Comparison of ENCODE assay signal across 9 cellular contexts in genomic region chr1:17545354-17545753, GRCh38. TPM values are rescaled to one million over a fixed set of nuclear protein-coding genes. Genes with fewer than 3 reads are reported as not detected.
DNase-seq lines count a peak whose midpoint lies in the region; ATAC-seq, FAIRE-seq and TF ChIP-seq lines count a peak whose summit lies in the region.
"Had no signal": no experiment of that assay in that cellular context is flagged by ENCODE, and none has a peak within 500 bp of the region (broad histone marks: within the 10 kb centered on the region; RNA-seq: fewer than 3 reads in every experiment).

No MANE protein-coding gene starts in this region.

- no peaks in the 10 kb centered on the region for H3K36me3 Mint-ChIP-seq in astrocyte (ENCODE audit: low read depth, unreplicated experiment)

- H3F3A ChIP-seq in GM23248 (ENCODE audit: insufficient read depth): peaks cover 12% of the 10 kb centered on the region

- H3K9me2 ChIP-seq in GM23248 (ENCODE audit: insufficient read depth): no peaks in the 10 kb centered on the region

- FAIRE-seq in astrocyte (lab: Jason Lieb, UNC): peak; percentile 93

- H3K4me2 ChIP-seq in GM23248 (ENCODE audit: unreplicated experiment): peak overlapping the region; percentile 60
- H3K4me2 ChIP-seq in astrocyte (ENCODE audit: low read length): peak overlapping the region; percentile 40

- H3K4me3 ChIP-seq in GM23248 (0 out of 2 replicates have a peak overlapping the region, but pooled peaks have one; percentile 24), astrocyte (ENCODE audit: insufficient read depth, low read depth, low read length) (no peak overlapping the region), heart left ventricle (no peak overlapping the region), skeletal muscle cell (ENCODE audit: low read depth, low read length) (no peak overlapping the region), MG63 (no peak overlapping the region)

- H3K27me3 Mint-ChIP-seq in astrocyte (ENCODE audit: low read depth, unreplicated experiment): no peaks in the 10 kb centered on the region

- intact Hi-C loops in heart left ventricle (cut with DNase I): no loop called here

- no peak for TF ChIP-seq POLR2A in heart left ventricle (IDR thresholded peaks at IDR 0.05)

- peaks cover 14% of the 10 kb centered on the region for H3K4me1 Mint-ChIP-seq in astrocyte (ENCODE audit: low read depth, unreplicated experiment)

- H3K79me2 ChIP-seq in GM23248 (ENCODE audit: insufficient read depth) (peaks cover 95% of the 10 kb centered on the region), astrocyte (ENCODE audit: insufficient read depth, low read length) (peaks cover 45% of the 10 kb centered on the region)

- H4K20me1 ChIP-seq in GM23248 (ENCODE audit: insufficient read depth): no peaks in the 10 kb centered on the region
- H4K20me1 ChIP-seq in astrocyte (ENCODE audit: insufficient read depth, low read length): peaks cover 46% of the 10 kb centered on the region

- in situ Hi-C loops in GM23248 (cut with MboI): no loop called here

- DNase-seq in GM23248 (peak; percentile 86), astrocyte (ENCODE audit: low read depth) (no peak), heart left ventricle (no peak), skeletal muscle cell (ENCODE audit: low read depth) (peak; percentile 39), MG63 (no peak), NCI-H2171 treated with DMSO at 0.1 percent for 48 hours (lab: John Stamatoyannopoulos, UW) (no peak), NCI-H524 (lab: John Stamatoyannopoulos, UW) (no peak), Ammon's horn (ENCODE audit: low spot score) (no peak)
- DNase-seq: DMS 273 treated with DMSO at 0.1 percent for 48 hours had no signal

- H3K4me3 Mint-ChIP-seq in astrocyte (ENCODE audit: unreplicated experiment): no peak overlapping the region

- H2AFZ ChIP-seq in GM23248: no peak overlapping the region
- no peak overlapping the region for H2AFZ ChIP-seq in astrocyte (ENCODE audit: low read depth, low read length)

- TF ChIP-seq CTCF in astrocyte (IDR thresholded peaks at IDR 0.05; ENCODE audit: insufficient read depth, low read depth, low read length): no peak
- TF ChIP-seq CTCF in heart left ventricle (IDR thresholded peaks at IDR 0.05): no peak

- peak overlapping the region; percentile 42; the same call in 1 of the 2 replicates for H3K9ac ChIP-seq in GM23248
- H3K9ac ChIP-seq in astrocyte (ENCODE audit: low read length): no peak overlapping the region

- H3K9me3 ChIP-seq in GM23248 (ENCODE audit: low read depth) (no peaks in the 10 kb centered on the region), astrocyte (ENCODE audit: insufficient read depth, low read depth, low read length) (no peaks in the 10 kb centered on the region), heart left ventricle (no peaks in the 10 kb centered on the region), MG63 (no peaks in the 10 kb centered on the region)

- H3K4me1 ChIP-seq in GM23248 (ENCODE audit: insufficient read depth) (peaks cover 18% of the 10 kb centered on the region), astrocyte (ENCODE audit: insufficient read depth, low read length) (peaks cover 30% of the 10 kb centered on the region), heart left ventricle (peaks cover 0 to 63% (median 24%) of the 10 kb centered on the region in 12 donors)

- peak overlapping the region; percentile 3 for H3K27ac Mint-ChIP-seq in astrocyte (ENCODE audit: unreplicated experiment)

- peaks cover 2% of the 10 kb centered on the region for H3K9me3 Mint-ChIP-seq in astrocyte (ENCODE audit: unreplicated experiment)

- peak in 3 of 4 donors; percentile 21 to 58 (median 45) for ATAC-seq in heart left ventricle

- WGBS in GM23248 (ENCODE audit: low coverage in 1 of 2, low lambda C conversion rate in 2 of 2, missing lambda C conversion rate in 2 of 2), 2 experiments: 2 to 3% methylated on average over 2 of the region's 2 CpGs
- WGBS in heart left ventricle, 4 donors: 33 to 50% (median 43%) methylated on average over 2 of the region's 2 CpGs

- H3K27ac ChIP-seq in GM23248 (peak overlapping the region; percentile 77), astrocyte (ENCODE audit: low read depth, low read length) (no peak overlapping the region), heart left ventricle (peak overlapping the region in 9 of 12 donors; percentile 17 to 78 (median 55))

- H3K36me3 ChIP-seq in GM23248 (ENCODE audit: low read depth) (no peaks in the 10 kb centered on the region), astrocyte (ENCODE audit: insufficient read depth, low read length) (no peaks in the 10 kb centered on the region), heart left ventricle (no peaks in the 10 kb centered on the region), MG63 (no peaks in the 10 kb centered on the region)

- H3K27me3 ChIP-seq in GM23248 (replicated peaks; ENCODE audit: insufficient read depth): no peaks in the 10 kb centered on the region
- H3K27me3 ChIP-seq in astrocyte (ENCODE audit: insufficient read depth, low read length): no peaks in the 10 kb centered on the region
- H3K27me3 ChIP-seq in heart left ventricle: peaks cover 0 to 9% (median 0%) of the 10 kb centered on the region in 9 donors
- H3K27me3 ChIP-seq in MG63: no peaks in the 10 kb centered on the region

RNA-seq across cellular contexts. Expression of gene ARHGEF10L, which starts 5.9 kb away (rescaled TPM):
- total RNA-seq in GM23248 (2014; rRNA removed; shearing (Covaris generic)): 16.1 and 19.3 TPM in 2 replicates
- polyA plus RNA-seq in GM23248 (2016; fragmentation: Nextera tagmentation; extraction: Ambion mirVana): 6.0 TPM in 2 replicates
- total RNA-seq in astrocyte: 14.2 and 15.7 TPM in 2 replicates
- total RNA-seq in heart left ventricle: 10 to 100 TPM; 44.6 to 72.8 (median 57.5) TPM
- polyA plus RNA-seq in heart left ventricle: 10 to 100 TPM; 57.9 to 65.8 TPM
- total RNA-seq in MG63 (2014; rRNA removed; shearing (Covaris generic); ENCODE audit: low replicate concordance): 7.6 and 15.9 TPM in 2 replicates

Comparison
In these comparisons a context has a peak if more than half of its experiments do, and no peak if none do; other contexts are left out.
1. DNase-seq: peak in GM23248 (single experiment) and skeletal muscle cell (single experiment); none in astrocyte (single experiment), heart left ventricle (0 of 5), MG63 (single experiment), NCI-H2171 treated with DMSO at 0.1 percent for 48 hours (single experiment), NCI-H524 (0 of 2) and Ammon's horn (single experiment).